In the genomic region with DNA sequence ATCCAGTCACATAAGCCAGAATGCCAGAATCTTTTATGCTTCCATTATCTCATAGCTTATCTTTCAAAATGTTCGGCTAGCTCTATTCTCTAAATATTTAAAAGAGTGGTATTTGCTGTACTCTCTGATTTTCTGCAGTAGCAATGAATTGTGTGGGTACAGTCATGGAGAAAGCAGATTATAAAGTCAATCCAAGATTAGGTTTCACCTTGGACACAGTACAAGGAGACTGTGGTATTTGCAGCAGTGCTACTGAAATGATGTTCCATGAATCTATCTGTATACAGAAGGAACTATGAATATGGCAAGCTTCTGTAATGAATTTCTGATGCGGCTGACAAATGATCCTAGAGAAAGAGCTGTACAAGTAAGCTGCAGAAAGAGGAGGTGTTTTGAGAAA, we compare ENCODE assay signal across 3 cellular contexts. TPM values are rescaled to one million over a fixed set of nuclear protein-coding genes. Genes with fewer than 3 reads are reported as not detected.
"Had no signal": no experiment of that assay in that cellular context is flagged by ENCODE, and none has a peak within 500 bp of the region (broad histone marks: within the 10 kb centered on the region; RNA-seq: fewer than 3 reads in every experiment).

No MANE protein-coding gene starts in this region.

- H3K4me3 ChIP-seq: GM12878 had no signal

- DNase-seq: GDM1, GF-D8 had no signal

- ATAC-seq: GM12878 had no signal

RNA-seq across cellular contexts. Expression of a gene that starts 15.4 kb away (rescaled TPM):
- polyA plus RNA-seq: GM12878 had no signal
